Comparison of ENCODE assay signal across 8 cellular contexts in the genomic region with DNA sequence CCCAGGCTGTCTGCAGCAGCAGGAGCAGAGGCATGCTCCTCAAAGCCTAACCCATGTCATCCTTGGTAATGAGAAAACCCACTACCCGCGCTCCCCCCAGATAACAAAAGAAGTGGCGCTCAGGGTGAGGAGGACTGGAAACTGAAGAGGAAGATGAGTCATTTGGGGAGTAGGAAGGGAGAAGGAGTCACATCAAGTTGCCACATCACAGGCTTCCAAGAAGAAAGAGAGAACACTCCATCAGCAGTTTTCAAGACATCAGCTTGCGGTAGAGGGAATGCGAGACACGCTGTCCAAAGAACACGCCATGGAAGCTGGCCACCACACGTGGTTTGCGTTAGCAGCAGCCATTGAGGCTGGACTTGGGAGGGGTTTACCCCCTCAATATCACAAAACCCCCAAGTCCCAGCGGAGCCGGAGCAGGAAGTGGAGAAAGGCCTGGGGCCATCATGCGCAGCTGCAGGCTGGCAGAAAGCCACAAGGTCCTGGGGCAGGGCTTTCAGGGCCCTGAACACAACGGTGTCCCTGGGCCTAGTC. TPM values are rescaled to one million over a fixed set of nuclear protein-coding genes. Genes with fewer than 3 reads are reported as not detected.
DNase-seq lines count a peak whose midpoint lies in the region; ATAC-seq lines count a peak whose summit lies in the region.

No MANE protein-coding gene starts in this region.

- no peak overlapping the region for H3K4me3 Mint-ChIP-seq in activated CD4-positive, alpha-beta memory T cell treated with anti-CD3 and anti-CD28 coated beads for 36 hours

- DNase-seq in HS-5 (ENCODE audit: low read depth) (peak; percentile 91), head of caudate nucleus (peak in 40 of 42 donors; percentile 38 to 88 (median 68)), smooth muscle cell of the brain vasculature (ENCODE audit: low read depth, low spot score) (peak; percentile 72), cerebellum (ENCODE audit: low spot score) (no peak), NCI-H1417 treated with DMSO at 0.1 percent for 48 hours (lab: John Stamatoyannopoulos, UW) (no peak), NCI-H345 treated with DMSO at 0.1 percent for 48 hours (lab: John Stamatoyannopoulos, UW; ENCODE audit: unreplicated experiment) (no peak)
- DNase-seq in activated CD4-positive, alpha-beta memory T cell treated with anti-CD3 and anti-CD28 coated beads for 36 hours, result peak; percentile 51

- intact Hi-C loops in activated CD4-positive, alpha-beta memory T cell treated with anti-CD3 and anti-CD28 coated beads for 36 hours (cut with micrococcal nuclease), result loop anchor here (1.0 to 5.0 kb wide), 4 partner anchors 31 to 300 kb away; no protein-coding TSS in a partner anchor
- intact Hi-C loops in head of caudate nucleus (cut with DNase I), result no loop called here

- no peaks in the 10 kb centered on the region for H3K36me3 Mint-ChIP-seq in activated CD4-positive, alpha-beta memory T cell treated with anti-CD3 and anti-CD28 coated beads for 36 hours

- ATAC-seq in GM19467 (IDR thresholded peaks at IDR 0.05; ENCODE audit: unreplicated experiment), result no peak

- H3K9me3 Mint-ChIP-seq in activated CD4-positive, alpha-beta memory T cell treated with anti-CD3 and anti-CD28 coated beads for 36 hours, result no peaks in the 10 kb centered on the region

- peak overlapping the region; percentile 2 for H3K27ac Mint-ChIP-seq in activated CD4-positive, alpha-beta memory T cell treated with anti-CD3 and anti-CD28 coated beads for 36 hours

- POLR2A ChIA-PET in activated CD4-positive, alpha-beta memory T cell treated with anti-CD3 and anti-CD28 coated beads for 36 hours (lab: Charles Lee), result no interaction called here

- peaks cover 22% of the 10 kb centered on the region for H3K4me1 Mint-ChIP-seq in activated CD4-positive, alpha-beta memory T cell treated with anti-CD3 and anti-CD28 coated beads for 36 hours (ENCODE audit: low read depth)

- CTCF ChIA-PET in activated CD4-positive, alpha-beta memory T cell treated with anti-CD3 and anti-CD28 coated beads for 36 hours (lab: Charles Lee), result interaction anchor here (1.9 kb wide), 1 partner anchor 39 kb away, joined by 5 read pairs; no protein-coding TSS in a partner anchor

- H3K27me3 Mint-ChIP-seq in activated CD4-positive, alpha-beta memory T cell treated with anti-CD3 and anti-CD28 coated beads for 36 hours, result peaks cover 9% of the 10 kb centered on the region

RNA-seq across cellular contexts. Expression of gene SH3PXD2B, which starts 41.5 kb away (rescaled TPM):
- total RNA-seq in activated CD4-positive, alpha-beta memory T cell treated with anti-CD3 and anti-CD28 coated beads for 36 hours, result 1 to 10 TPM in 1 of 2 experiments, under 1 TPM in 1; 0.99 to 1.1 TPM
- total RNA-seq in cerebellum, result 21.0 TPM

Comparison
In these comparisons a context has a peak if more than half of its experiments do, and no peak if none do; other contexts are left out.
1. DNase-seq: peak in HS-5 (single experiment), activated CD4-positive, alpha-beta memory T cell treated with anti-CD3 and anti-CD28 coated beads for 36 hours (single experiment), head of caudate nucleus (40 of 42) and smooth muscle cell of the brain vasculature (single experiment); none in cerebellum (single experiment), NCI-H1417 treated with DMSO at 0.1 percent for 48 hours (single experiment) and NCI-H345 treated with DMSO at 0.1 percent for 48 hours (single experiment).
2. RNA of gene SH3PXD2B, which starts 41.5 kb away (total RNA-seq): 21.0 TPM in cerebellum (single experiment); 0.99 to 1.1 TPM in activated CD4-positive, alpha-beta memory T cell treated with anti-CD3 and anti-CD28 coated beads for 36 hours; every median in the first group is over 10 times any median in the second.